ENCODE assay signal across 11 cellular contexts in the genomic region with DNA sequence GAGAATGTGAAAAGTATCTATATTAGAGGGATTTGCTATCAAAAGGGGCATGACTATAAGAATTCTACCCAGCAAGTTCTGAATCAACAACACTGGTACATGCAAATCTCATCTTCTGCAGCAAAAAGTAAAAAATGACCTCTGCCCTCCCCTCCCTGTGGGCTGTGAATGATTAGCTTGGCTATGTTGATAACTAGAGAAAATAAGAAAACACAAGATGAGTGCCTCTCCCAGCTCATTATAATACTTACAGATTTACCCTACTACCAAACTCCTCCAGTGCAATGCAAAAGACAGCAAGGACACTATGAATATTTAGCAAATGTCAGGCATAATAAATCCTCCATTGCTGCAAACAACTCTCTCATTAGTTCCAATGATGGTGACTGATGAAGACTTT.
DNase-seq lines count a peak whose midpoint lies in the region; ATAC-seq and TF ChIP-seq lines count a peak whose summit lies in the region.
"Had no signal": no experiment of that assay in that cellular context is flagged by ENCODE, and none has a peak within 500 bp of the region (broad histone marks: within the 10 kb centered on the region; RNA-seq: fewer than 3 reads in every experiment).

No MANE protein-coding gene starts in this region.

- peaks cover 71% of the 10 kb centered on the region for H4K20me1 ChIP-seq in Loucy (ENCODE audit: insufficient read depth, low read length, poor library complexity, severe bottlenecking)
- H4K20me1 ChIP-seq in fibroblast of lung (ENCODE audit: control insufficient read depth, extremely low read depth, insufficient read depth, low read length) = no peaks in the 10 kb centered on the region

- DNase-seq in fibroblast of lung (ENCODE audit: low read depth in 2 of 2) = no peak
- no peak for DNase-seq in activated T-cell treated with anti-CD3 and anti-CD28 coated beads, Interleukin-2, amount 50 U/mL, for 1 hour
- no peak for DNase-seq in kidney tubule cell (ENCODE audit: low spot score)
- DNase-seq: C1 segment of cervical spinal cord; central memory CD4-positive, alpha-beta T cell; SW 1271 had no signal

- H2AFZ ChIP-seq in ACC112 (ENCODE audit: low read length, unreplicated experiment) (no peak overlapping the region), Loucy (ENCODE audit: low read length) (no peak overlapping the region), fibroblast of lung (ENCODE audit: low read length) (no peak overlapping the region), parathyroid adenoma (no peak overlapping the region)

- ATAC-seq in HG03095 (IDR thresholded peaks at IDR 0.05; ENCODE audit: unreplicated experiment) (no peak), HG03469 (IDR thresholded peaks at IDR 0.05; ENCODE audit: unreplicated experiment) (no peak)

- H3K36me3 ChIP-seq in ACC112 (ENCODE audit: insufficient read depth, low read length) = peaks cover 35% of the 10 kb centered on the region; the same call in 1 of the 2 replicates
- H3K36me3 ChIP-seq in Loucy (ENCODE audit: insufficient read depth, low read length) = peaks cover 26% of the 10 kb centered on the region; the same call in 1 of the 2 replicates
- peaks cover 6% of the 10 kb centered on the region for H3K36me3 ChIP-seq in fibroblast of lung (ENCODE audit: control insufficient read depth, insufficient read depth, low read length)
- no peaks in the 10 kb centered on the region for H3K36me3 ChIP-seq in parathyroid adenoma (ENCODE audit: control insufficient read depth, insufficient read depth, low read length)

- no peaks in the 10 kb centered on the region for H3K27me3 ChIP-seq in ACC112 (ENCODE audit: insufficient read depth, low read length)
- H3K27me3 ChIP-seq in Loucy (ENCODE audit: insufficient read depth, low read length, poor library complexity, severe bottlenecking) = no peaks in the 10 kb centered on the region
- H3K27me3 ChIP-seq in fibroblast of lung (ENCODE audit: control insufficient read depth, insufficient read depth, low read length) = no peaks in the 10 kb centered on the region
- no peaks in the 10 kb centered on the region for H3K27me3 ChIP-seq in parathyroid adenoma (ENCODE audit: control insufficient read depth, insufficient read depth, low read length)

- peak overlapping the region; percentile 91 for H3K4me2 ChIP-seq in Loucy (ENCODE audit: low read depth, low read length, poor library complexity, severe bottlenecking)
- H3K4me2 ChIP-seq in fibroblast of lung (ENCODE audit: extremely low read depth, insufficient read depth, low read length) = peak overlapping the region; percentile 78
- peak overlapping the region; percentile 90 for H3K4me2 ChIP-seq in parathyroid adenoma (ENCODE audit: low read length)

- H3F3A ChIP-seq in Loucy (ENCODE audit: low read depth) = peaks cover 6% of the 10 kb centered on the region; the same call in 1 of the 2 replicates

- H3K27ac ChIP-seq in ACC112 (ENCODE audit: low read depth, low read length) (peak overlapping the region; percentile 83), fibroblast of lung (ENCODE audit: insufficient read depth, low read length) (peak overlapping the region; percentile 88), parathyroid adenoma (peak overlapping the region; percentile 94)

- H3K9me2 ChIP-seq in Loucy (replicated peaks; ENCODE audit: low read depth, low read length) = no peaks in the 10 kb centered on the region

- H3K4me1 ChIP-seq in ACC112 (ENCODE audit: control insufficient read depth, insufficient read depth, low read length, unreplicated experiment) (peaks cover 52% of the 10 kb centered on the region), Loucy (ENCODE audit: insufficient read depth, low read length, poor library complexity, severe bottlenecking) (peaks cover 86% of the 10 kb centered on the region), fibroblast of lung (ENCODE audit: control insufficient read depth, extremely low read depth, insufficient read depth, low read length) (peaks cover 16% of the 10 kb centered on the region), parathyroid adenoma (peaks cover 21% of the 10 kb centered on the region)

- TF ChIP-seq CTCF in Loucy (conservative IDR thresholded peaks at IDR 0.05; ENCODE audit: low read length) (no peak), fibroblast of lung (conservative IDR thresholded peaks at IDR 0.05 in 1 of 2, IDR thresholded peaks at IDR 0.05 in 1 of 2; ENCODE audit: low read depth in 1 of 2, low read length in 2 of 2) (no peak), parathyroid adenoma (IDR thresholded peaks at IDR 0.05) (no peak)

- H3K9ac ChIP-seq in Loucy (ENCODE audit: low read depth, low read length, poor library complexity, severe bottlenecking) (peak overlapping the region; percentile 89), fibroblast of lung (ENCODE audit: insufficient read depth, low read length) (no peak overlapping the region), parathyroid adenoma (no peak overlapping the region)

- peak overlapping the region; percentile 82 for H3K4me3 ChIP-seq in ACC112 (ENCODE audit: low read depth, low read length)
- H3K4me3 ChIP-seq in Loucy (ENCODE audit: low read length, poor library complexity, severe bottlenecking) = peak overlapping the region; percentile 90
- H3K4me3 ChIP-seq in fibroblast of lung (replicated peaks in 1 of 4; ENCODE audit: control extremely low read depth in 1 of 4, insufficient read depth in 1 of 4, low read depth in 3 of 4, low read length in 4 of 4) = peak overlapping the region; percentile 76 to 93 (median 88)
- H3K4me3 ChIP-seq in parathyroid adenoma (ENCODE audit: low read depth, low read length) = peak overlapping the region; percentile 70

- H3K9me3 ChIP-seq in Loucy (ENCODE audit: insufficient read depth, low read depth, low read length) (no peaks in the 10 kb centered on the region), fibroblast of lung (ENCODE audit: control insufficient read depth, insufficient read depth, low read depth, low read length) (no peaks in the 10 kb centered on the region), parathyroid adenoma (ENCODE audit: control insufficient read depth, low read length) (no peaks in the 10 kb centered on the region)

- H3K79me2 ChIP-seq in ACC112 (ENCODE audit: control insufficient read depth, insufficient read depth, low read length, unreplicated experiment) (peaks cover 77% of the 10 kb centered on the region), Loucy (ENCODE audit: insufficient read depth, low read length) (peaks cover 87% of the 10 kb centered on the region), fibroblast of lung (ENCODE audit: control insufficient read depth, insufficient read depth, low read length) (peaks cover 74% of the 10 kb centered on the region), parathyroid adenoma (peaks cover 29% of the 10 kb centered on the region)
